13 cellular contexts compared by ENCODE assay signal in the genomic region with DNA sequence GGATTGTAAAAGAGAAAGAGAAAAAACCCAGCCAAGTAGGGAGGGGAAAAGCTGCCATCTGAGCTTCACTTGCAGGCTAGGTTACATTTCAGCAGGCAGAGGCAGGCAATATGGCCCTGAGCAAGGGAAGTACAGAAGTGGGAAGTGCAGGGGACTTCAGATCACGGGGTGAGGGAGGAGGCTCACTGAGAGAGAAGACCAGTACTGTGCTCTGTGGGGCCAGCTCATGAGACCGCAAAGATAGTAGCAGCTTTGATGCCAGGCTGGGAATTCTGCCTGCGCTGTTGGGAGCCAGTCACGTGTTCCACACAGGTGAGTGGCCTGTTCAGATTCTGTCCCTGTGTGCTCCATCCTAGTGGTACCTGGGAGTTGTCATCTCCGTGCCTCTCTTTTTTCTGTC.
DNase-seq lines count a peak whose midpoint lies in the region; ATAC-seq, FAIRE-seq and TF ChIP-seq lines count a peak whose summit lies in the region.
"Had no signal": no experiment of that assay in that cellular context is flagged by ENCODE, and none has a peak within 500 bp of the region (broad histone marks: within the 10 kb centered on the region; RNA-seq: fewer than 3 reads in every experiment).

No MANE protein-coding gene starts in this region.

- H3K4me1 Mint-ChIP-seq in CD14-positive monocyte: peaks cover 34% of the 10 kb centered on the region
- peaks cover 45 to 92% (median 74%) of the 10 kb centered on the region in 7 donors for H3K4me1 Mint-ChIP-seq in naive thymus-derived CD4-positive, alpha-beta T cell

- no peak overlapping the region for H3K4me2 ChIP-seq in H1 (ENCODE audit: insufficient read depth in 1 of 2, low read depth in 2 of 2, low read length in 2 of 2)

- TF ChIP-seq RAD21 in H1 (IDR thresholded peaks at IDR 0.05 in 1 of 2, conservative IDR thresholded peaks at IDR 0.05 in 1 of 2; ENCODE audit: low read depth in 2 of 2, low read length in 2 of 2): no peak

- intact Hi-C loops in CD14-positive monocyte (cut with micrococcal nuclease) (no loop called here), transverse colon (cut with DNase I; ENCODE audit: low total_unique reads) (no loop called here)
- intact Hi-C loops in naive thymus-derived CD4-positive, alpha-beta T cell (cut with micrococcal nuclease): no loop called here

- H3K14ac ChIP-seq in H1 (ENCODE audit: insufficient read length): no peak overlapping the region

- TF ChIP-seq POLR2A in H1 (IDR thresholded peaks at IDR 0.05; ENCODE audit: control extremely low read depth in 1 of 2, low read depth in 2 of 2, low read length in 2 of 2) (no peak), transverse colon (IDR thresholded peaks at IDR 0.05) (no peak)

- H3K27me3 Mint-ChIP-seq in CD14-positive monocyte (ENCODE audit: low read depth in 3 of 3): peaks cover 0 to 1% (median 0%) of the 10 kb centered on the region in 3 donors
- H3K27me3 Mint-ChIP-seq in naive thymus-derived CD4-positive, alpha-beta T cell: no peaks in the 10 kb centered on the region
- H3K27me3 Mint-ChIP-seq: CD4-positive, alpha-beta memory T cell had no signal

- peak overlapping the region; percentile 40; the same call in 1 of the 2 replicates for H4K8ac ChIP-seq in H1 (ENCODE audit: extremely low read depth, insufficient read depth, low read length)

- no peaks in the 10 kb centered on the region for H3K23me2 ChIP-seq in H1 (ENCODE audit: low read depth, low read length)

- no peak for TF ChIP-seq EP300 in H1 (IDR thresholded peaks at IDR 0.05; ENCODE audit: borderline replicate concordance in 1 of 2, low read depth in 2 of 2, low read length in 2 of 2)
- no peak for TF ChIP-seq EP300 in transverse colon (IDR thresholded peaks at IDR 0.05; ENCODE audit: low read depth)

- no peak overlapping the region for H4K5ac ChIP-seq in H1 (ENCODE audit: insufficient read length, low read depth, low read length)

- ATAC-seq in naive thymus-derived CD4-positive, alpha-beta T cell: peak; percentile 72

- no peak for TF ChIP-seq CTCF in CD14-positive monocyte (IDR thresholded peaks at IDR 0.05)
- TF ChIP-seq CTCF in H1 (IDR thresholded peaks at IDR 0.05; ENCODE audit: control extremely low read depth in 1 of 3, insufficient read depth in 1 of 3, low read depth in 1 of 3, low read length in 3 of 3): no peak
- no peak for TF ChIP-seq CTCF in transverse colon (IDR thresholded peaks at IDR 0.05)

- 85% methylated on average over 5 of the region's 5 CpGs; no CpG with 5 or more reads in 1 of the 2 experiments for WGBS in H1 (ENCODE audit: extremely low coverage in 1 of 2, insufficient coverage in 1 of 2, insufficient read length in 1 of 2, insufficient replicate concordance in 2 of 2, low coverage in 1 of 2, low lambda C conversion rate in 2 of 2, missing lambda C conversion rate in 1 of 2), 2 experiments
- WGBS in transverse colon (ENCODE audit: low coverage in 1 of 2), 2 donors: 33 to 92% methylated on average over 1 to 5 of the region's 5 CpGs

- peaks cover 0 to 9% of the 10 kb centered on the region in 2 experiments; a peak in 3 of 4 replicates for H3K79me2 ChIP-seq in H1 (ENCODE audit: control insufficient read depth in 1 of 2, insufficient read depth in 2 of 2, low read length in 2 of 2)

- H3K9me3 Mint-ChIP-seq in CD14-positive monocyte: no peaks in the 10 kb centered on the region
- H3K9me3 Mint-ChIP-seq in naive thymus-derived CD4-positive, alpha-beta T cell: no peaks in the 10 kb centered on the region

- no peak overlapping the region for H2BK15ac ChIP-seq in H1 (ENCODE audit: low read length)

- H3K4ac ChIP-seq in H1 (replicated peaks; ENCODE audit: insufficient read length, low read depth, low read length): no peak overlapping the region

- H3K4me3 ChIP-seq in H1 (ENCODE audit: extremely low read depth in 1 of 4, insufficient read depth in 2 of 4, low read depth in 3 of 4, low read length in 4 of 4): no peak overlapping the region
- no peak overlapping the region for H3K4me3 ChIP-seq in naive thymus-derived CD4-positive, alpha-beta T cell (ENCODE audit: low read length)
- H3K4me3 ChIP-seq in transverse colon: no peak overlapping the region
- H3K4me3 ChIP-seq: SJSA1 had no signal

- H4K91ac ChIP-seq in H1 (replicated peaks; ENCODE audit: insufficient read length, low read length): no peak overlapping the region

- POLR2A ChIA-PET in H1 (lab: Charles Lee; ENCODE audit: partially characterized antibody): interaction anchor here (1.3 to 1.5 kb wide), 2 partner anchors 14 to 21 kb away, joined by 3 to 4 read pairs; no protein-coding TSS in a partner anchor
- POLR2A ChIA-PET in naive thymus-derived CD4-positive, alpha-beta T cell (lab: Charles Lee): no interaction called here

- H3K4me3 Mint-ChIP-seq in CD14-positive monocyte: peak overlapping the region in 1 of 2 donors; percentile 12
- peak overlapping the region in 2 of 10 donors; percentile 21 to 42 for H3K4me3 Mint-ChIP-seq in naive thymus-derived CD4-positive, alpha-beta T cell
- H3K4me3 Mint-ChIP-seq: CD4-positive, alpha-beta memory T cell had no signal

- no peak overlapping the region for H3K9ac ChIP-seq in H1 (replicated peaks in 1 of 4; ENCODE audit: extremely low read depth in 1 of 4, low read depth in 3 of 4, low read length in 3 of 4)

- no peak overlapping the region for H2BK120ac ChIP-seq in H1 (replicated peaks; ENCODE audit: low read depth, low read length)

- H2BK20ac ChIP-seq in H1 (ENCODE audit: low read length): no peak overlapping the region

- no peak overlapping the region for H2AK5ac ChIP-seq in H1 (ENCODE audit: low read depth, low read length)

- H3K23ac ChIP-seq in H1 (ENCODE audit: insufficient read length): no peak overlapping the region

- H3K9me3 ChIP-seq in H1 (ENCODE audit: insufficient read depth in 2 of 2, low read depth in 1 of 2, low read length in 1 of 2) (no peaks in the 10 kb centered on the region), transverse colon (no peaks in the 10 kb centered on the region)
- H3K9me3 ChIP-seq in naive thymus-derived CD4-positive, alpha-beta T cell (ENCODE audit: control insufficient read depth in 2 of 3, low read length in 3 of 3): no peaks in the 10 kb centered on the region
- H3K9me3 ChIP-seq: SJSA1 had no signal

- CTCF ChIA-PET in H1 (lab: Charles Lee; ENCODE audit: partially characterized antibody): interaction anchor here (0.8 to 4.6 kb wide), 11 partner anchors 9 to 244 kb away, joined by 3 to 14 read pairs (median 4); no protein-coding TSS in a partner anchor
- CTCF ChIA-PET in naive thymus-derived CD4-positive, alpha-beta T cell (lab: Charles Lee): no interaction called here

- H3K18ac ChIP-seq in H1 (ENCODE audit: extremely low read depth, low read length): no peak overlapping the region

- H2BK12ac ChIP-seq in H1 (ENCODE audit: low read depth, low read length): no peak overlapping the region

- FAIRE-seq in H1 (lab: Jason Lieb, UNC): no peak
- FAIRE-seq: endothelial cell of umbilical vein, HTR-8/SVneo had no signal

- H3K36me3 ChIP-seq in H1 (ENCODE audit: control insufficient read depth in 2 of 4, insufficient read depth in 4 of 4, low read length in 3 of 4) (no peaks in the 10 kb centered on the region), transverse colon (no peaks in the 10 kb centered on the region)
- H3K36me3 ChIP-seq in naive thymus-derived CD4-positive, alpha-beta T cell (ENCODE audit: control insufficient read depth in 2 of 3, insufficient read depth in 3 of 3, low read length in 3 of 3): no peaks in the 10 kb centered on the region
- H3K36me3 ChIP-seq: SJSA1 had no signal

- DNase-seq in CD14-positive monocyte (ENCODE audit: low spot score) (peak; percentile 63), MV-4-11 (lab: John Stamatoyannopoulos, UW) (peak; percentile 47), H1 (ENCODE audit: low read depth in 1 of 2, low spot score in 2 of 2) (no peak), transverse colon (no peak), AG20443 (ENCODE audit: low spot score) (no peak), mesenteric fat pad (ENCODE audit: low spot score) (no peak), DMS153 treated with DMSO at 0.1 percent for 48 hours (lab: John Stamatoyannopoulos, UW; ENCODE audit: unreplicated experiment) (no peak)
- DNase-seq in naive thymus-derived CD4-positive, alpha-beta T cell: no peak
- DNase-seq: CD4-positive, alpha-beta memory T cell; NCI-H2171 had no signal

- H2AFZ ChIP-seq in H1 (ENCODE audit: low read length): no peak overlapping the region

- H4K20me1 ChIP-seq in H1 (replicated peaks in 1 of 2; ENCODE audit: control insufficient read depth in 1 of 2, insufficient read depth in 2 of 2, low read length in 2 of 2): peaks cover 5 to 6% of the 10 kb centered on the region in 2 experiments

- H2BK5ac ChIP-seq in H1 (ENCODE audit: low read depth, low read length): no peak overlapping the region

- no peaks in the 10 kb centered on the region for H3K36me3 Mint-ChIP-seq in CD14-positive monocyte
- H3K36me3 Mint-ChIP-seq in naive thymus-derived CD4-positive, alpha-beta T cell: peaks cover 3 to 18% (median 8%) of the 10 kb centered on the region in 5 donors

- H3K4me1 ChIP-seq in H1 (replicated peaks in 1 of 4; ENCODE audit: control insufficient read depth in 3 of 4, insufficient read depth in 4 of 4, low read length in 3 of 4) (peaks cover 0 to 7% (median 2%) of the 10 kb centered on the region in 4 experiments; a peak in 4 of 7 replicates), transverse colon (peaks cover 0 to 24% (median 3%) of the 10 kb centered on the region in 4 donors)
- peaks cover 0 to 21% of the 10 kb centered on the region in 2 donors for H3K4me1 ChIP-seq in naive thymus-derived CD4-positive, alpha-beta T cell (ENCODE audit: control insufficient read depth in 2 of 2, insufficient read depth in 2 of 2, low read length in 2 of 2)

- no peak overlapping the region for H3K27ac ChIP-seq in H1 (ENCODE audit: low read depth, low read length)
- no peak overlapping the region for H3K27ac ChIP-seq in naive thymus-derived CD4-positive, alpha-beta T cell (ENCODE audit: low read depth, low read length)
- no peak overlapping the region for H3K27ac ChIP-seq in transverse colon
- H3K27ac ChIP-seq: SJSA1 had no signal

- H3K27me3 ChIP-seq in H1 (replicated peaks in 1 of 4; ENCODE audit: control insufficient read depth in 3 of 4, extremely low read depth in 1 of 4, insufficient read depth in 3 of 4, low read length in 3 of 4) (no peaks in the 10 kb centered on the region; a peak in 2 of 7 replicates), transverse colon (no peaks in the 10 kb centered on the region)
- no peaks in the 10 kb centered on the region for H3K27me3 ChIP-seq in naive thymus-derived CD4-positive, alpha-beta T cell (ENCODE audit: control insufficient read depth in 2 of 2, insufficient read depth in 2 of 2, low read length in 2 of 2)
- H3K27me3 ChIP-seq: SJSA1 had no signal

- H3K79me1 ChIP-seq in H1 (ENCODE audit: low read depth, low read length): peaks cover 12% of the 10 kb centered on the region

- in situ Hi-C loops in transverse colon (cut with MboI; ENCODE audit: low pct_ligation_motif_present in 1 of 4, low pct_unique_long_range_greater_than_20kb in 1 of 4, low sequenced_read_pairs in 3 of 4): no loop called here

- no peak overlapping the region for H3K56ac ChIP-seq in H1 (replicated peaks; ENCODE audit: insufficient read length, low read depth, low read length)

- H3K27ac Mint-ChIP-seq in CD14-positive monocyte: peak overlapping the region in 1 of 7 donors; percentile 16
- H3K27ac Mint-ChIP-seq in naive thymus-derived CD4-positive, alpha-beta T cell: peak overlapping the region in 1 of 9 donors; percentile 60

TF ChIP-seq in H1, 55 proteins besides CTCF, POLR2A, EP300 and RAD21 (continues in another document):
- no peak for TF ChIP-seq SP1 (IDR thresholded peaks at IDR 0.05; ENCODE audit: low read depth, low read length)
- no peak for TF ChIP-seq SIX5 (IDR thresholded peaks at IDR 0.05; ENCODE audit: low read depth, low read length)

Comparison
In these comparisons a context has a peak if more than half of its experiments do, and no peak if none do; other contexts are left out.
1. DNase-seq: peak in CD14-positive monocyte (single experiment) and MV-4-11 (single experiment); none in H1 (0 of 2), naive thymus-derived CD4-positive, alpha-beta T cell (0 of 9), transverse colon (single experiment), AG20443 (single experiment), mesenteric fat pad (single experiment) and DMS153 treated with DMSO at 0.1 percent for 48 hours (single experiment).